In genomic region chr12:93773122-93773871, GRCh38 we compare ENCODE assay signal across 9 cellular contexts.
DNase-seq lines count a peak whose midpoint lies in the region; ATAC-seq and TF ChIP-seq lines count a peak whose summit lies in the region.
"Had no signal": no experiment of that assay in that cellular context is flagged by ENCODE, and none has a peak within 500 bp of the region (broad histone marks: within the 10 kb centered on the region; RNA-seq: fewer than 3 reads in every experiment).

No MANE protein-coding gene starts in this region.

- H3K4me3 ChIP-seq in fibroblast of lung (replicated peaks in 1 of 4; ENCODE audit: control extremely low read depth in 1 of 4, insufficient read depth in 1 of 4, low read depth in 3 of 4, low read length in 4 of 4), result no peak overlapping the region
- H3K4me3 ChIP-seq: dorsolateral prefrontal cortex had no signal

- no peaks in the 10 kb centered on the region for H3K36me3 ChIP-seq in fibroblast of lung (ENCODE audit: control insufficient read depth, insufficient read depth, low read length)

- DNase-seq in activated CD8-positive, alpha-beta memory T cell treated with anti-CD3 and anti-CD28 coated beads for 24 hours, result peak; percentile 65
- no peak for DNase-seq in activated CD8-positive, alpha-beta memory T cell treated with anti-CD3 and anti-CD28 coated beads, Interleukin-2, amount 50 U/mL, for 48 hours
- peak; percentile 38 for DNase-seq in activated CD4-positive, CD25-positive, alpha-beta regulatory T cell treated with anti-CD3 and anti-CD28 coated beads, Interleukin-2, amount 50 U/mL, for 16 hours (ENCODE audit: low read depth, low spot score)
- DNase-seq in fibroblast of lung (ENCODE audit: low read depth in 2 of 2) (peak; percentile 50 to 70), NCI-H187 (lab: John Stamatoyannopoulos, UW) (no peak)
- peak; percentile 11 to 40 for DNase-seq in stimulated activated CD8-positive, alpha-beta memory T cell treated with anti-CD3 and anti-CD28 coated beads, Interleukin-7, amount 100 ng/mL, for 48 hours (ENCODE audit: extremely low read depth in 1 of 2, low read depth in 1 of 2)
- DNase-seq: dorsolateral prefrontal cortex had no signal

- H3K79me2 ChIP-seq in fibroblast of lung (ENCODE audit: control insufficient read depth, insufficient read depth, low read length), result no peaks in the 10 kb centered on the region

- ATAC-seq in GM21526 (IDR thresholded peaks at IDR 0.05; ENCODE audit: low FRiP score, unreplicated experiment) (no peak), HG03354 (IDR thresholded peaks at IDR 0.05; ENCODE audit: poor library complexity, severe bottlenecking, unreplicated experiment) (no peak)

- H3K27ac ChIP-seq in fibroblast of lung (ENCODE audit: insufficient read depth, low read length), result no peak overlapping the region

- no peaks in the 10 kb centered on the region for H3K27me3 ChIP-seq in fibroblast of lung (ENCODE audit: control insufficient read depth, insufficient read depth, low read length)
- H3K27me3 ChIP-seq: dorsolateral prefrontal cortex had no signal

- TF ChIP-seq CTCF in fibroblast of lung (conservative IDR thresholded peaks at IDR 0.05 in 1 of 2, IDR thresholded peaks at IDR 0.05 in 1 of 2; ENCODE audit: low read depth in 1 of 2, low read length in 2 of 2), result no peak

- peaks cover 17% of the 10 kb centered on the region for H3K4me1 ChIP-seq in fibroblast of lung (ENCODE audit: control insufficient read depth, extremely low read depth, insufficient read depth, low read length)

- H4K20me1 ChIP-seq in fibroblast of lung (ENCODE audit: control insufficient read depth, extremely low read depth, insufficient read depth, low read length), result no peaks in the 10 kb centered on the region

- no peaks in the 10 kb centered on the region for H3K9me3 ChIP-seq in fibroblast of lung (ENCODE audit: control insufficient read depth, insufficient read depth, low read depth, low read length)

- H3K9ac ChIP-seq in fibroblast of lung (ENCODE audit: insufficient read depth, low read length), result no peak overlapping the region

- H2AFZ ChIP-seq in fibroblast of lung (ENCODE audit: low read length), result no peak overlapping the region

- no peak overlapping the region for H3K4me2 ChIP-seq in fibroblast of lung (ENCODE audit: extremely low read depth, insufficient read depth, low read length)

Comparison
In these comparisons a context has a peak if more than half of its experiments do, and no peak if none do; other contexts are left out.
1. DNase-seq: peak in activated CD8-positive, alpha-beta memory T cell treated with anti-CD3 and anti-CD28 coated beads for 24 hours (single experiment), activated CD4-positive, CD25-positive, alpha-beta regulatory T cell treated with anti-CD3 and anti-CD28 coated beads, Interleukin-2, amount 50 U/mL, for 16 hours (single experiment), fibroblast of lung (2 of 2) and stimulated activated CD8-positive, alpha-beta memory T cell treated with anti-CD3 and anti-CD28 coated beads, Interleukin-7, amount 100 ng/mL, for 48 hours (2 of 2); none in activated CD8-positive, alpha-beta memory T cell treated with anti-CD3 and anti-CD28 coated beads, Interleukin-2, amount 50 U/mL, for 48 hours (single experiment) and NCI-H187 (0 of 2).